8 cellular contexts compared by ENCODE assay signal in genomic region chr10:93352638-93353383, GRCh38.
DNase-seq lines count a peak whose midpoint lies in the region; ATAC-seq and TF ChIP-seq lines count a peak whose summit lies in the region.

No MANE protein-coding gene starts in this region.

- H3K9me3 ChIP-seq in CD4-positive, alpha-beta memory T cell (ENCODE audit: control insufficient read depth in 1 of 2, low read length in 2 of 2) = no peaks in the 10 kb centered on the region
- no peaks in the 10 kb centered on the region for H3K9me3 ChIP-seq in HEK293 (ENCODE audit: control insufficient read depth, insufficient read depth, low read depth, low read length)

- H3K9me3 Mint-ChIP-seq in CD4-positive, alpha-beta memory T cell = no peaks in the 10 kb centered on the region

- in situ Hi-C loops in SK-MEL-5 (cut with HindIII; ENCODE audit: low pct_unique_long_range_greater_than_20kb, low sequenced_read_pairs) = loop anchor here (25.0 kb wide), 1 partner anchor 466 kb away; no protein-coding TSS in a partner anchor

- H3K27me3 ChIP-seq in CD4-positive, alpha-beta memory T cell (ENCODE audit: insufficient read depth, low read length) = no peaks in the 10 kb centered on the region

- H3K4me1 ChIP-seq in CD4-positive, alpha-beta memory T cell (ENCODE audit: insufficient read depth, low read length) = no peaks in the 10 kb centered on the region
- no peaks in the 10 kb centered on the region for H3K4me1 ChIP-seq in HEK293 (ENCODE audit: control insufficient read depth, insufficient read depth, low read length)

- no peak overlapping the region for H3K4me3 ChIP-seq in CD4-positive, alpha-beta memory T cell (ENCODE audit: low read length in 2 of 2)
- no peak overlapping the region for H3K4me3 ChIP-seq in HEK293 (ENCODE audit: low read depth, low read length)
- H3K4me3 ChIP-seq in fibroblast of pulmonary artery (replicated peaks; ENCODE audit: low read depth, low read length) = no peak overlapping the region
- H3K4me3 ChIP-seq in retinal pigment epithelial cell (ENCODE audit: low read length) = no peak overlapping the region

- no peak for ATAC-seq in GM21515 (IDR thresholded peaks at IDR 0.05; ENCODE audit: unreplicated experiment)
- ATAC-seq in GM21576 (IDR thresholded peaks at IDR 0.05; ENCODE audit: unreplicated experiment) = no peak
- ATAC-seq in HG03457 (IDR thresholded peaks at IDR 0.05; ENCODE audit: unreplicated experiment) = no peak

- no peaks in the 10 kb centered on the region for H3K36me3 ChIP-seq in CD4-positive, alpha-beta memory T cell (ENCODE audit: insufficient read depth, low read length)
- no peaks in the 10 kb centered on the region for H3K36me3 ChIP-seq in HEK293 (ENCODE audit: control insufficient read depth in 2 of 2, insufficient read depth in 1 of 2, low read length in 2 of 2)

- no peak overlapping the region for H3K27ac ChIP-seq in CD4-positive, alpha-beta memory T cell (ENCODE audit: low read depth, low read length)
- no peak overlapping the region for H3K27ac ChIP-seq in HEK293 (ENCODE audit: extremely low read depth, low read depth, low read length)

- TF ChIP-seq CTCF in HEK293 (tag by site-specific recombination; IDR thresholded peaks at IDR 0.05) (no peak), fibroblast of pulmonary artery (IDR thresholded peaks at IDR 0.05; ENCODE audit: low read length, missing control alignments) (peak; percentile 47), retinal pigment epithelial cell (conservative IDR thresholded peaks at IDR 0.05; ENCODE audit: low read depth, low read length) (peak; percentile 53)

- H3K4me3 Mint-ChIP-seq in CD4-positive, alpha-beta memory T cell = no peak overlapping the region

- peaks cover 0 to 3% (median 0%) of the 10 kb centered on the region in 4 donors for H3K4me1 Mint-ChIP-seq in CD4-positive, alpha-beta memory T cell

- peak in 4 of 5 donors; percentile 43 to 46 (median 45) for DNase-seq in CD4-positive, alpha-beta memory T cell
- peak; percentile 54 for DNase-seq in SK-MEL-5 (ENCODE audit: low read depth, low spot score)
- peak; percentile 64 for DNase-seq in fibroblast of pulmonary artery (ENCODE audit: low read depth)
- no peak for DNase-seq in retinal pigment epithelial cell (ENCODE audit: low read depth)

- H3K36me3 Mint-ChIP-seq in CD4-positive, alpha-beta memory T cell = no peaks in the 10 kb centered on the region

- POLR2A ChIA-PET in CD4-positive, alpha-beta memory T cell (lab: Charles Lee; ENCODE audit: partially characterized antibody) = interaction anchor here (1.0 to 1.5 kb wide), 2 partner anchors 129 to 237 kb away, joined by 3 to 4 read pairs; partner anchors contain the start of gene MYOF
- POLR2A ChIA-PET in HEK293 (lab: Yijun Ruan, JAX) = no interaction called here

- intact Hi-C loops in CD4-positive, alpha-beta memory T cell (cut with micrococcal nuclease) = loop anchor here (1.0 kb wide), 5 partner anchors 238 to 510 kb away; no protein-coding TSS in a partner anchor

- H3K27me3 Mint-ChIP-seq in CD4-positive, alpha-beta memory T cell = peaks cover 7 to 10% of the 10 kb centered on the region in 2 donors

- CTCF ChIA-PET in CD4-positive, alpha-beta memory T cell (lab: Charles Lee; ENCODE audit: partially characterized antibody) = interaction anchor here (0.8 to 4.4 kb wide), 17 partner anchors 10 to 510 kb away, joined by 3 to 38 read pairs (median 4); partner anchors contain the start of gene MYOF
- CTCF ChIA-PET in HEK293 (lab: Yijun Ruan, JAX) = interaction anchor here (0.6 to 3.5 kb wide), 34 partner anchors 9 to 516 kb away, joined by 3 to 30 read pairs (median 4); no protein-coding TSS in a partner anchor

- H3K27ac Mint-ChIP-seq in CD4-positive, alpha-beta memory T cell = no peak overlapping the region

TF ChIP-seq in HEK293, 187 proteins besides CTCF, POLR2A, EP300 and RAD21:
- TF ChIP-seq ZNF670 (tag by site-specific recombination; IDR thresholded peaks at IDR 0.05; ENCODE audit: low read depth) (no peak), ZNF654 (tag by site-specific recombination; IDR thresholded peaks at IDR 0.05; ENCODE audit: low read depth) (peak; percentile 76), ZNF223 (tag by site-specific recombination; IDR thresholded peaks at IDR 0.05) (no peak), ZNF132 (tag by site-specific recombination; IDR thresholded peaks at IDR 0.05; ENCODE audit: borderline replicate concordance) (no peak), ZNF549 (tag by site-specific recombination; IDR thresholded peaks at IDR 0.05) (no peak), ZSCAN30 (tag by site-specific recombination; IDR thresholded peaks at IDR 0.05) (no peak), ZNF624 (tag by site-specific recombination; IDR thresholded peaks at IDR 0.05) (no peak), ZFP41 (tag by site-specific recombination; IDR thresholded peaks at IDR 0.05; ENCODE audit: borderline replicate concordance) (no peak), YY1 (tag by site-specific recombination; IDR thresholded peaks at IDR 0.05) (no peak), GLI2 (tag by site-specific recombination; IDR thresholded peaks at IDR 0.05; ENCODE audit: borderline replicate concordance, low read depth) (no peak), ZNF514 (tag by site-specific recombination; IDR thresholded peaks at IDR 0.05) (no peak), ZNF169 (tag by site-specific recombination; IDR thresholded peaks at IDR 0.05) (no peak), ZNF423 (tag by site-specific recombination; IDR thresholded peaks at IDR 0.05) (no peak), ZNF157 (tag by site-specific recombination; IDR thresholded peaks at IDR 0.05) (peak; percentile 73), ZNF580 (tag by site-specific recombination; IDR thresholded peaks at IDR 0.05) (no peak), ZBTB7A (tag by site-specific recombination; IDR thresholded peaks at IDR 0.05; ENCODE audit: low read depth) (no peak), ZBTB21 (tag by site-specific recombination; IDR thresholded peaks at IDR 0.05) (no peak), ZNF660 (tag by site-specific recombination; IDR thresholded peaks at IDR 0.05) (0 out of 2 replicates have a peak, but pooled peaks have one; percentile 53), ZSCAN5A (tag by site-specific recombination; IDR thresholded peaks at IDR 0.05) (no peak), TCF7L2 (IDR thresholded peaks at IDR 0.05; ENCODE audit: borderline replicate concordance, low read depth, low read length) (no peak)
TF ChIP-seq in HEK293: peak in this region for 3.
